ENCODE assay signal across 7 cellular contexts in the genomic region with DNA sequence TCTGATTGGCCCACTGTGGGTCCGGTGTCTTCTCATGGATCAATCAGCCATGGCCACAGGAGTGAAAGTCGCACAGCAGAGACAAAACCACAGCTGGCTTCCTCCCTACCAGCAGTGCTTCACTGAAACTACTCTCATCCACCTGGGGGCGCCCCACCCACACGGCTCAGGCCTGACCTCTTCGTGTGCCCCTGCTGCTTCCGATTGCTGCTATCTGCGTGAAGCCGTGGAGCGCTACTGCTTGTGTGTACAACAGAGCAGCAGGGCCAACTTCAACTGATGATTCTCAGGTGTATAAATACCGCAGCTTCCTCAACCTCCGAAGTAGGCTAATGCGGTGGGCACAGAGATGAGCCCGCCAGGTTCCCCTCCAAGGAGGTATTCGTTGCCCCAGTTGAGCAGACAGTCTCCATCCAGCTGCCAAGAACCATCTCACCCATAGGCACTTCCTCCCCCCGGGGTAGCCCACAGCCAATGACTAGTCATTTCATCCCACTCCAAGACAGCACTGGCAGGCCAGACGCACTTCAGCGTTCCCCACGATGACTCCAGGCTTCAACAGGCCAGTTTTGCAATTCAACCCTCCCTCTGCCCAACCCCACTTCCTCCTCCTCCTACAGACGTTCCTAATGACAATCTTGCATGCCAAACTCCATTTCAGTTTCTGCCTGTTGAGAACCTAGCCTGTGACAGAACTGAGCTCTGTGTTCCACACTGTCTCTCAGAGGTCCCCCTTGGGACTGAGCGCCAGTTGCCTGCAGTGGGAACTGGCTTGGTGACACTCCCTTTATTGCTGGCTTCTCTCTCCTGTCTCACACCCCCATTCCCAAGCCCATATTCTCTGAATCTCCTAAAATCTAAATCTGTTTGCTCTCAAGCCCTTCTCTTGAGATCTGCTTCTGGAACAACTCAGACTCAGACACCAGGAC. TPM values are rescaled to one million over a fixed set of nuclear protein-coding genes. Genes with fewer than 3 reads are reported as not detected.
DNase-seq lines count a peak whose midpoint lies in the region; ATAC-seq and TF ChIP-seq lines count a peak whose summit lies in the region.

No MANE protein-coding gene starts in this region.

- WGBS in hepatocyte (ENCODE audit: low lambda C conversion rate, missing lambda C conversion rate) = 58% methylated on average over 20 of the region's 20 CpGs

- H3K4me1 Mint-ChIP-seq in activated T-helper 2 cell treated with anti-CD3 and anti-CD28 coated beads, Interferon-gamma antibody, Interleukin-2, Interleukin-4, amounts not matched to agents 10 μg/mL and 5 μg/mL and 100 μg/mL, durations not matched to agents 14 hours and 24 hours and 36 hours (ENCODE audit: low read depth) = peaks cover 20% of the 10 kb centered on the region

- DNase-seq in RWPE2 (ENCODE audit: low spot score) = no peak
- peak; percentile 60 for DNase-seq in activated T-helper 2 cell treated with anti-CD3 and anti-CD28 coated beads, Interferon-gamma antibody, Interleukin-2, Interleukin-4, amounts not matched to agents 10 μg/mL and 5 μg/mL and 100 μg/mL, durations not matched to agents 14 hours and 24 hours and 36 hours (ENCODE audit: low spot score)
- DNase-seq in hepatocyte (ENCODE audit: low spot score) = peak; percentile 38
- DNase-seq in stimulated activated CD4-positive, alpha-beta T cell treated with anti-CD3 and anti-CD28 coated beads, Interleukin-2, amount 100 ng/mL, for 24 hours = peak; percentile 58 to 76
- DNase-seq in RKO (ENCODE audit: low spot score) = no peak

- peaks cover 15% of the 10 kb centered on the region for H3K27me3 Mint-ChIP-seq in activated T-helper 2 cell treated with anti-CD3 and anti-CD28 coated beads, Interferon-gamma antibody, Interleukin-2, Interleukin-4, amounts not matched to agents 10 μg/mL and 5 μg/mL and 100 μg/mL, durations not matched to agents 14 hours and 24 hours and 36 hours (ENCODE audit: low read depth)

- H3K4me3 Mint-ChIP-seq in activated T-helper 2 cell treated with anti-CD3 and anti-CD28 coated beads, Interferon-gamma antibody, Interleukin-2, Interleukin-4, amounts not matched to agents 10 μg/mL and 5 μg/mL and 100 μg/mL, durations not matched to agents 14 hours and 24 hours and 36 hours (ENCODE audit: low read depth) = no peak overlapping the region

- H3K9me3 ChIP-seq in RWPE2 (ENCODE audit: severe bottlenecking) = no peaks in the 10 kb centered on the region
- H3K9me3 ChIP-seq in hepatocyte (ENCODE audit: low read depth) = no peaks in the 10 kb centered on the region

- H3K9me2 ChIP-seq in hepatocyte (replicated peaks; ENCODE audit: insufficient read depth) = no peaks in the 10 kb centered on the region

- peak overlapping the region; percentile 55 for H3K27ac Mint-ChIP-seq in activated T-helper 2 cell treated with anti-CD3 and anti-CD28 coated beads, Interferon-gamma antibody, Interleukin-2, Interleukin-4, amounts not matched to agents 10 μg/mL and 5 μg/mL and 100 μg/mL, durations not matched to agents 14 hours and 24 hours and 36 hours

- no peak overlapping the region for H3K4me3 ChIP-seq in RWPE2 (ENCODE audit: severe bottlenecking)
- H3K4me3 ChIP-seq in hepatocyte = no peak overlapping the region

- no peaks in the 10 kb centered on the region for H3K36me3 ChIP-seq in RWPE2 (ENCODE audit: low read depth)
- H3K36me3 ChIP-seq in hepatocyte (replicated peaks; ENCODE audit: insufficient read depth, low read depth) = no peaks in the 10 kb centered on the region

- H3K36me3 Mint-ChIP-seq in activated T-helper 2 cell treated with anti-CD3 and anti-CD28 coated beads, Interferon-gamma antibody, Interleukin-2, Interleukin-4, amounts not matched to agents 10 μg/mL and 5 μg/mL and 100 μg/mL, durations not matched to agents 14 hours and 24 hours and 36 hours (ENCODE audit: low read depth) = no peaks in the 10 kb centered on the region

- H3K4me1 ChIP-seq in RWPE2 (ENCODE audit: insufficient read depth, poor library complexity, severe bottlenecking) = peaks cover 4% of the 10 kb centered on the region
- peaks cover 25% of the 10 kb centered on the region for H3K4me1 ChIP-seq in hepatocyte (ENCODE audit: insufficient read depth)

- H3K27ac ChIP-seq in RWPE2 (ENCODE audit: poor library complexity, severe bottlenecking) (no peak overlapping the region), hepatocyte (peak overlapping the region; percentile 76)

- H3K27me3 ChIP-seq in RWPE2 (ENCODE audit: insufficient read depth, poor library complexity, severe bottlenecking) (no peaks in the 10 kb centered on the region), hepatocyte (no peaks in the 10 kb centered on the region)

- no peaks in the 10 kb centered on the region for H3K79me2 ChIP-seq in hepatocyte

- TF ChIP-seq CTCF in RWPE2 (IDR thresholded peaks at IDR 0.05; ENCODE audit: poor library complexity, severe bottlenecking) (no peak), hepatocyte (IDR thresholded peaks at IDR 0.05; ENCODE audit: poor library complexity) (peak; percentile 15)

- H3K9me3 Mint-ChIP-seq in activated T-helper 2 cell treated with anti-CD3 and anti-CD28 coated beads, Interferon-gamma antibody, Interleukin-2, Interleukin-4, amounts not matched to agents 10 μg/mL and 5 μg/mL and 100 μg/mL, durations not matched to agents 14 hours and 24 hours and 36 hours = no peaks in the 10 kb centered on the region

- ATAC-seq in GM18498 (IDR thresholded peaks at IDR 0.05; ENCODE audit: unreplicated experiment) (peak; percentile 83), HG03095 (IDR thresholded peaks at IDR 0.05; ENCODE audit: unreplicated experiment) (peak; percentile 84), RWPE2 (ENCODE audit: low read depth) (peak; percentile 44; the same call in 1 of the 3 replicates)

- intact Hi-C loops in activated T-helper 2 cell treated with anti-CD3 and anti-CD28 coated beads, Interferon-gamma antibody, Interleukin-2, Interleukin-4, amounts not matched to agents 10 μg/mL and 5 μg/mL and 100 μg/mL, durations not matched to agents 14 hours and 24 hours and 36 hours (cut with micrococcal nuclease) = loop anchor here (10.0 kb wide), 1 partner anchor 255 kb away; no protein-coding TSS in a partner anchor

- H3K4me2 ChIP-seq in hepatocyte = no peak overlapping the region

- H2AFZ ChIP-seq in hepatocyte = no peak overlapping the region

- H4K20me1 ChIP-seq in hepatocyte (ENCODE audit: insufficient read depth, poor library complexity, severe bottlenecking) = no peaks in the 10 kb centered on the region

RNA-seq across cellular contexts. Expression of a gene that starts 41.3 kb away (rescaled TPM):
- total RNA-seq in activated T-helper 2 cell treated with anti-CD3 and anti-CD28 coated beads, Interferon-gamma antibody, Interleukin-2, Interleukin-4, amounts not matched to agents 10 μg/mL and 5 μg/mL and 100 μg/mL, durations not matched to agents 14 hours and 24 hours and 36 hours = 69.6 and 70.3 TPM in 2 replicates
- total RNA-seq in hepatocyte = 127 and 131 TPM in 2 replicates
- polyA plus RNA-seq in hepatocyte = 154 and 158 TPM in 2 replicates

Comparison
In these comparisons a context has a peak if more than half of its experiments do, and no peak if none do; other contexts are left out.
1. DNase-seq: peak in activated T-helper 2 cell treated with anti-CD3 and anti-CD28 coated beads, Interferon-gamma antibody, Interleukin-2, Interleukin-4, amounts not matched to agents 10 μg/mL and 5 μg/mL and 100 μg/mL, durations not matched to agents 14 hours and 24 hours and 36 hours (single experiment), hepatocyte (single experiment) and stimulated activated CD4-positive, alpha-beta T cell treated with anti-CD3 and anti-CD28 coated beads, Interleukin-2, amount 100 ng/mL, for 24 hours (2 of 2); none in RWPE2 (single experiment) and RKO (single experiment).
2. Peak in every context shown above with its lines, with median percentiles within 50 percentile points of each other: ATAC-seq.